1 cellular context compared by ENCODE assay signal in genomic region chr16:16014329-16015224, GRCh38.
A peak's percentile ranks its signal among the peaks of the same experiment; 100 is the strongest.
TF ChIP-seq lines count a peak whose summit lies in the region.

No MANE protein-coding gene starts in this region.

TF ChIP-seq in A549, 52 proteins besides CTCF, POLR2A, EP300 and RAD21 (continued from another document):
- no peak for TF ChIP-seq ELK1 (IDR thresholded peaks at IDR 0.05; ENCODE audit: low read depth, low read length)
- TF ChIP-seq, protein P1, sequence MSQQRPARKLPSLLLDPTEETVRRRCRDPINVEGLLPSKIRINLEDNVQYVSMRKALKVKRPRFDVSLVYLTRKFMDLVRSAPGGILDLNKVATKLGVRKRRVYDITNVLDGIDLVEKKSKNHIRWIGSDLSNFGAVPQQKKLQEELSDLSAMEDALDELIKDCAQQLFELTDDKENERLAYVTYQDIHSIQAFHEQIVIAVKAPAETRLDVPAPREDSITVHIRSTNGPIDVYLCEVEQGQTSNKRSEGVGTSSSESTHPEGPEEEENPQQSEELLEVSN (IDR thresholded peaks at IDR 0.05; ENCODE audit: borderline replicate concordance, low read depth) = no peak
- no peak for TF ChIP-seq FOSL2 (IDR thresholded peaks at IDR 0.05)
- peak; percentile 78 for TF ChIP-seq FOSL2 (CRISPR knock-in tag; IDR thresholded peaks at IDR 0.05)
- TF ChIP-seq USF2 (IDR thresholded peaks at IDR 0.05) = no peak
- TF ChIP-seq MAFK (IDR thresholded peaks at IDR 0.05; ENCODE audit: partially characterized antibody) = peak; percentile 95
- no peak for TF ChIP-seq ZFP36 (IDR thresholded peaks at IDR 0.05; ENCODE audit: borderline replicate concordance, partially characterized antibody)
- no peak for TF ChIP-seq EHMT2 (IDR thresholded peaks at IDR 0.05; ENCODE audit: low read depth)
- TF ChIP-seq ESRRA (IDR thresholded peaks at IDR 0.05; ENCODE audit: borderline replicate concordance, low read length) = no peak
- TF ChIP-seq GATA3 (IDR thresholded peaks at IDR 0.05; ENCODE audit: borderline replicate concordance) = peak; percentile 80
- no peak for TF ChIP-seq EHF (CRISPR knock-in tag; IDR thresholded peaks at IDR 0.05)
- TF ChIP-seq SREBF2 (IDR thresholded peaks at IDR 0.05) = no peak
- no peak for TF ChIP-seq MAZ (IDR thresholded peaks at IDR 0.05; ENCODE audit: borderline replicate concordance, low read depth, low read length)
- no peak for TF ChIP-seq REST (IDR thresholded peaks at IDR 0.05)
- no peak for TF ChIP-seq CBX8 (IDR thresholded peaks at IDR 0.05)
- no peak for TF ChIP-seq CHD4 (IDR thresholded peaks at IDR 0.05; ENCODE audit: borderline replicate concordance)
- no peak for TF ChIP-seq HOXB5 (CRISPR knock-in tag; IDR thresholded peaks at IDR 0.05)
- no peak for TF ChIP-seq ATOH8 (CRISPR knock-in tag; IDR thresholded peaks at IDR 0.05; ENCODE audit: low read depth)
- peak; percentile 84 for TF ChIP-seq FOXS1 (CRISPR knock-in tag; IDR thresholded peaks at IDR 0.05)
- no peak for TF ChIP-seq HMGXB4 (CRISPR knock-in tag; IDR thresholded peaks at IDR 0.05; ENCODE audit: borderline replicate concordance)
- no peak for TF ChIP-seq POLR2AphosphoS2 (conservative IDR thresholded peaks at IDR 0.05; ENCODE audit: low read length)
- no peak for TF ChIP-seq MYC (IDR thresholded peaks at IDR 0.05; ENCODE audit: borderline replicate concordance, low read length)
- no peak for TF ChIP-seq HES2 (IDR thresholded peaks at IDR 0.05)
- TF ChIP-seq BHLHE40 (IDR thresholded peaks at IDR 0.05; ENCODE audit: low read depth, low read length) = no peak
- TF ChIP-seq TFCP2L1 (CRISPR knock-in tag; IDR thresholded peaks at IDR 0.05) = no peak
- TF ChIP-seq SMC3 (IDR thresholded peaks at IDR 0.05) = no peak; the same call in 1 of the 3 replicates
- 0 out of 2 replicates have a peak, but pooled peaks have one; percentile 49 for TF ChIP-seq TP53 (CRISPR knock-in tag; IDR thresholded peaks at IDR 0.05)
- TF ChIP-seq BCL3 (IDR thresholded peaks at IDR 0.05) = 0 out of 3 replicates have a peak, but pooled peaks have one; percentile 26
- no peak for TF ChIP-seq NR3C1 (IDR thresholded peaks at IDR 0.05)
- TF ChIP-seq ZSCAN20 (CRISPR knock-in tag; IDR thresholded peaks at IDR 0.05) = no peak
- no peak for TF ChIP-seq RARB (CRISPR knock-in tag; IDR thresholded peaks at IDR 0.05)
- peak; percentile 72 for TF ChIP-seq MAX (IDR thresholded peaks at IDR 0.05)
- peak; percentile 32; the same call in 1 of the 2 replicates for TF ChIP-seq JUNB (IDR thresholded peaks at IDR 0.05)
- TF ChIP-seq FOSB (CRISPR knock-in tag; IDR thresholded peaks at IDR 0.05) = no peak
- TF ChIP-seq CEBPB (IDR thresholded peaks at IDR 0.05) = no peak
- TF ChIP-seq, protein P2, sequence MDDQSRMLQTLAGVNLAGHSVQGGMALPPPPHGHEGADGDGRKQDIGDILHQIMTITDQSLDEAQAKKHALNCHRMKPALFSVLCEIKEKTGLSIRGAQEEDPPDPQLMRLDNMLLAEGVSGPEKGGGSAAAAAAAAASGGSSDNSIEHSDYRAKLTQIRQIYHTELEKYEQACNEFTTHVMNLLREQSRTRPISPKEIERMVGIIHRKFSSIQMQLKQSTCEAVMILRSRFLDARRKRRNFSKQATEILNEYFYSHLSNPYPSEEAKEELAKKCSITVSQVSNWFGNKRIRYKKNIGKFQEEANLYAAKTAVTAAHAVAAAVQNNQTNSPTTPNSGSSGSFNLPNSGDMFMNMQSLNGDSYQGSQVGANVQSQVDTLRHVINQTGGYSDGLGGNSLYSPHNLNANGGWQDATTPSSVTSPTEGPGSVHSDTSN (IDR thresholded peaks at IDR 0.05) = peak; percentile 54; the same call in 1 of the 2 replicates
- TF ChIP-seq ZNF302 (CRISPR knock-in tag; IDR thresholded peaks at IDR 0.05) = no peak
